In genomic region chr4:147590249-147590920, GRCh38 we compare ENCODE assay signal across 8 cellular contexts. TPM values are rescaled to one million over a fixed set of nuclear protein-coding genes. Genes with fewer than 3 reads are reported as not detected.
DNase-seq lines count a peak whose midpoint lies in the region; ATAC-seq and TF ChIP-seq lines count a peak whose summit lies in the region.

No MANE protein-coding gene starts in this region.

- no peaks in the 10 kb centered on the region for H3K27me3 ChIP-seq in heart left ventricle

- peak overlapping the region in 1 of 12 donors; percentile 16 for H3K27ac ChIP-seq in heart left ventricle

- peak; percentile 54 to 83 (median 71) for TF ChIP-seq CTCF in heart left ventricle (IDR thresholded peaks at IDR 0.05)

- DNase-seq in activated gamma-delta T cell treated with Interleukin-2 at 50 U/mL for 16 hours (peak; percentile 20), activated gamma-delta T cell (lab: John Stamatoyannopoulos, UW) (no peak), OCI-M2 (lab: John Stamatoyannopoulos, UW; ENCODE audit: unreplicated experiment) (peak; percentile 2), heart left ventricle (peak in 4 of 5 donors; percentile 22 to 51 (median 45)), putamen (ENCODE audit: low spot score) (peak; percentile 75)
- peak; percentile 29 for DNase-seq in activated naive CD4-positive, alpha-beta T cell treated with anti-CD3 and anti-CD28 coated beads, Interleukin-2, amount 50 U/mL, for 16 hours

- H3K36me3 ChIP-seq in heart left ventricle, result no peaks in the 10 kb centered on the region

- intact Hi-C loops in heart left ventricle (cut with DNase I), result loop anchor here (1.0 to 10.0 kb wide), 13 partner anchors 428 to 576 kb away; no protein-coding TSS in a partner anchor

- 44 to 48% (median 46%) methylated on average over 12 of the region's 12 CpGs for WGBS in heart left ventricle, 4 donors

- ATAC-seq in HG03342 (IDR thresholded peaks at IDR 0.05; ENCODE audit: unreplicated experiment) (peak; percentile 59), heart left ventricle (peak in 2 of 4 donors; percentile 53 to 65), GM21526 (IDR thresholded peaks at IDR 0.05; ENCODE audit: low FRiP score, unreplicated experiment) (no peak)

- no peak for TF ChIP-seq POLR2A in heart left ventricle (IDR thresholded peaks at IDR 0.05)

- H3K4me1 ChIP-seq in heart left ventricle, result peaks cover 0 to 12% (median 0%) of the 10 kb centered on the region in 12 donors

- H3K9me3 ChIP-seq in heart left ventricle, result peaks cover 0 to 2% (median 0%) of the 10 kb centered on the region in 12 donors

- peak overlapping the region in 2 of 12 donors; percentile 28 to 33 for H3K4me3 ChIP-seq in heart left ventricle

RNA-seq across cellular contexts. Expression of gene TMEM184C, which starts 26.8 kb away (rescaled TPM):
- total RNA-seq in heart left ventricle, result 10 to 100 TPM; 21.1 to 29.4 (median 26.2) TPM
- 10 to 100 TPM in 1 of 2 donors, 1 to 10 TPM in 1; 4.2 to 27.9 TPM for polyA plus RNA-seq in heart left ventricle
